Comparison of ENCODE assay signal across 8 cellular contexts in the genomic region with DNA sequence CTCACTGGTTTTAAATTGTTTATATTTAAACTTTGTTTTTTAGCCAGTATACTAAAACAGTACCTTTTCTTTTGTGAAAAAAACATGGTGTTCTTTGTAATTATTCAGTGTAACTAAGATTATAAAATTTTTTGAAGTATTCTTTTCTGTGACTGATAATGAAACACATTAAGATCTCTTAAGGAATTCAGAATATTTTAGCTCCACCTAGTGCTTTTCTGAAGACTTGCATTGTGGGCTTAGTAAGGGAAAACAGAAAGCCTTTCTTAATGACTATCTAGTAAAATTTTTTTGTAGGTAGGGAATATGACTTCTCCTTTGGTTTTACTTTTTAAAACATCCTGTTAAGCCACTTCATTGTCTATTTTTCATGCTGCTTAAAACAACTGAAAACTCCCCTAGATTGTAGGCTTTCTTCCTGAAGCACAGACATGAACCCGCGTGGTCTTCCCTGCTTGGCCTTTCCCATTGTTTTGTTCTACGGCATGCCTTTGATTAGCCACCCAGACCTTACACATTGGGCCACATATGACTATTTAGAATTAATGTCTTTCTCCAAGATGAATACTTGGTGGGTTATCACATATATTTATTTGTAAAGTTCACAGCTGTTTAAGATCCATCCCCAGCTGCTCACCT.
DNase-seq lines count a peak whose midpoint lies in the region; ATAC-seq, FAIRE-seq and TF ChIP-seq lines count a peak whose summit lies in the region.

No MANE protein-coding gene starts in this region.

- FAIRE-seq in D721Med (lab: Jason Lieb, UNC) = no peak

- no peaks in the 10 kb centered on the region for H3K9me3 ChIP-seq in breast epithelium
- H3K9me3 ChIP-seq in right lobe of liver = no peaks in the 10 kb centered on the region

- H3K4me1 ChIP-seq in breast epithelium (no peaks in the 10 kb centered on the region), right lobe of liver (peaks cover 0 to 16% (median 3%) of the 10 kb centered on the region in 4 donors)

- WGBS in right lobe of liver (ENCODE audit: insufficient coverage, low coverage, low lambda C conversion rate, missing lambda C conversion rate) = 90% methylated on average over 3 of the region's 3 CpGs

- H3K36me3 ChIP-seq in breast epithelium (no peaks in the 10 kb centered on the region), right lobe of liver (peaks cover 0 to 5% (median 3%) of the 10 kb centered on the region in 4 donors)

- H3K4me3 ChIP-seq in breast epithelium (no peak overlapping the region), right lobe of liver (no peak overlapping the region)

- H3K27me3 ChIP-seq in breast epithelium = no peaks in the 10 kb centered on the region
- H3K27me3 ChIP-seq in right lobe of liver = no peaks in the 10 kb centered on the region

- TF ChIP-seq CTCF in D721Med (IDR thresholded peaks at IDR 0.05; ENCODE audit: insufficient read depth, missing control alignments) (peak; percentile 66), breast epithelium (IDR thresholded peaks at IDR 0.05) (peak; percentile 66 to 81 (median 72)), right lobe of liver (IDR thresholded peaks at IDR 0.05) (peak; percentile 69 to 78 (median 74))

- no peak for TF ChIP-seq POLR2A in breast epithelium (IDR thresholded peaks at IDR 0.05)
- no peak for TF ChIP-seq POLR2A in right lobe of liver (IDR thresholded peaks at IDR 0.05)

- no peak for DNase-seq in D721Med (ENCODE audit: insufficient read length, low spot score)
- peak; percentile 22 for DNase-seq in H4 (ENCODE audit: low spot score)
- peak; percentile 16 for DNase-seq in NCI-H2227 treated with DMSO at 0.1 percent for 48 hours (lab: John Stamatoyannopoulos, UW)
- no peak for DNase-seq in breast epithelium (ENCODE audit: low spot score in 2 of 2)
- DNase-seq in right lobe of liver = no peak
- DNase-seq in stimulated activated CD4-positive, alpha-beta T cell treated with anti-CD3 and anti-CD28 coated beads, Interleukin-12 subunit alpha, Interleukin-12 subunit beta, amount 100 ng/mL, for 4 hours = no peak

- intact Hi-C loops in breast epithelium (cut with DNase I; ENCODE audit: low total_unique reads) = loop anchor here (5.0 kb wide), 1 partner anchor 1929 kb away; no protein-coding TSS in a partner anchor
- intact Hi-C loops in right lobe of liver (cut with DNase I) = loop anchor here in 1 of 2 donors (10.0 kb wide), 1 partner anchor 414 kb away; no protein-coding TSS in a partner anchor

- H3K27ac ChIP-seq in breast epithelium = no peak overlapping the region
- no peak overlapping the region for H3K27ac ChIP-seq in right lobe of liver

- peak; percentile 62 to 73 (median 67) for ATAC-seq in right lobe of liver
- ATAC-seq in HG03175 (IDR thresholded peaks at IDR 0.05; ENCODE audit: unreplicated experiment) = no peak
- no peak for ATAC-seq in HG02840 (IDR thresholded peaks at IDR 0.05; ENCODE audit: low FRiP score, unreplicated experiment)

Comparison
In these comparisons a context has a peak if more than half of its experiments do, and no peak if none do; other contexts are left out.
1. DNase-seq: peak in H4 (single experiment) and NCI-H2227 treated with DMSO at 0.1 percent for 48 hours (single experiment); none in D721Med (single experiment), breast epithelium (0 of 2), right lobe of liver (0 of 3) and stimulated activated CD4-positive, alpha-beta T cell treated with anti-CD3 and anti-CD28 coated beads, Interleukin-12 subunit alpha, Interleukin-12 subunit beta, amount 100 ng/mL, for 4 hours (single experiment).
2. ATAC-seq: peak in right lobe of liver (4 of 4); none in HG03175 (single experiment) and HG02840 (single experiment).
3. Peak in every context shown above with its lines, with median percentiles within 50 percentile points of each other: CTCF ChIP-seq.